ENCODE assay signal across 8 cellular contexts in genomic region chr7:27096756-27097514, GRCh38. TPM values are rescaled to one million over a fixed set of nuclear protein-coding genes. Genes with fewer than 3 reads are reported as not detected.
DNase-seq lines count a peak whose midpoint lies in the region; ATAC-seq and TF ChIP-seq lines count a peak whose summit lies in the region.

No MANE protein-coding gene starts in this region.

- no peaks in the 10 kb centered on the region for H3K4me1 ChIP-seq in right lobe of liver
- H3K4me1 ChIP-seq in tibial artery: peaks cover 0 to 23% (median 18%) of the 10 kb centered on the region in 4 donors

- peak overlapping the region; percentile 68 for H3K4me3 ChIP-seq in brain microvascular endothelial cell (ENCODE audit: low read depth, low read length)
- H3K4me3 ChIP-seq in right lobe of liver: peak overlapping the region; percentile 51 to 58 (median 52)
- peak overlapping the region; percentile 80 to 83 for H3K4me3 ChIP-seq in tibial artery

- no peaks in the 10 kb centered on the region for H3K9me3 ChIP-seq in right lobe of liver
- H3K9me3 ChIP-seq in tibial artery: no peaks in the 10 kb centered on the region

- peak; percentile 94 for DNase-seq in NCI-H526 (lab: John Stamatoyannopoulos, UW)
- no peak for DNase-seq in NCI-H526 treated with DMSO at 0.1 percent for 48 hours (lab: John Stamatoyannopoulos, UW)
- peak; percentile 34 for DNase-seq in NAMALWA (ENCODE audit: low spot score)
- no peak for DNase-seq in brain microvascular endothelial cell
- DNase-seq in right lobe of liver: peak in 1 of 3 donors; percentile 41
- no peak for DNase-seq in tibial artery
- DNase-seq in putamen (ENCODE audit: low spot score): no peak

- TF ChIP-seq POLR2A in right lobe of liver (IDR thresholded peaks at IDR 0.05): peak; percentile 11

- ATAC-seq in right lobe of liver: peak; percentile 40 to 65 (median 46)
- ATAC-seq in HG03196 (IDR thresholded peaks at IDR 0.05; ENCODE audit: unreplicated experiment): no peak

- H3K27me3 ChIP-seq in brain microvascular endothelial cell (replicated peaks) (peaks cover 97% of the 10 kb centered on the region), right lobe of liver (peaks cover 0 to 22% of the 10 kb centered on the region in 2 donors), tibial artery (no peaks in the 10 kb centered on the region)

- no peak overlapping the region for H3K27ac ChIP-seq in brain microvascular endothelial cell
- peak overlapping the region; percentile 79 to 94 (median 80) for H3K27ac ChIP-seq in right lobe of liver
- peak overlapping the region; percentile 80 to 81 for H3K27ac ChIP-seq in tibial artery

- TF ChIP-seq CTCF in brain microvascular endothelial cell (IDR thresholded peaks at IDR 0.05; ENCODE audit: low read depth, low read length, missing control alignments): no peak
- no peak for TF ChIP-seq CTCF in right lobe of liver (IDR thresholded peaks at IDR 0.05)
- TF ChIP-seq CTCF in tibial artery (IDR thresholded peaks at IDR 0.05): no peak

- WGBS in right lobe of liver (ENCODE audit: insufficient coverage, low coverage, low lambda C conversion rate, missing lambda C conversion rate): 7% methylated on average over 22 of the region's 41 CpGs

- no peaks in the 10 kb centered on the region for H3K36me3 ChIP-seq in brain microvascular endothelial cell (replicated peaks)
- H3K36me3 ChIP-seq in right lobe of liver: no peaks in the 10 kb centered on the region
- H3K36me3 ChIP-seq in tibial artery: no peaks in the 10 kb centered on the region

- intact Hi-C loops in right lobe of liver (cut with DNase I): loop anchor here in 1 of 2 donors (10.0 kb wide), 1 partner anchor 68 kb away; the partner anchor contains the start of gene HOXA9
- intact Hi-C loops in tibial artery (cut with DNase I; ENCODE audit: low total_unique reads): loop anchor here (5.0 to 10.0 kb wide), 2 partner anchors 45 to 1232 kb away; partner anchors contain the start of gene HOXA5

- in situ Hi-C loops in brain microvascular endothelial cell (cut with HindIII; ENCODE audit: low pct_ligation_motif_present, low sequenced_read_pairs): no loop called here

RNA-seq across cellular contexts. Expression of gene HOXA1, which starts 1.1 kb away (rescaled TPM):
- under 1 TPM in 5 of 6 experiments, not detected in 1; 0.09 to 0.31 (median 0.17) TPM for total RNA-seq in right lobe of liver

RNA-seq across cellular contexts. Expression of gene HOXA2, which starts 5.5 kb away (rescaled TPM):
- under 1 TPM in 3 of 6 experiments, not detected in 3; 0.16 to 0.19 (median 0.17) TPM for total RNA-seq in right lobe of liver

RNA-seq across cellular contexts. Expression of gene HOXA4, which starts 33.6 kb away (rescaled TPM):
- total RNA-seq in right lobe of liver: 1 to 10 TPM in 1 of 6 experiments, under 1 TPM in 4, not detected in 1; 0.55 to 1.6 (median 0.75) TPM

RNA-seq across cellular contexts. Expression of gene HOXA5, which starts 46.5 kb away (rescaled TPM):
- 1 to 10 TPM in 2 of 6 experiments, under 1 TPM in 4; 0.18 to 1.5 (median 0.65) TPM for total RNA-seq in right lobe of liver

RNA-seq across cellular contexts. Expression of gene HOXA6, which starts 50.6 kb away (rescaled TPM):
- not detected for total RNA-seq in right lobe of liver

Comparison
In these comparisons a context has a peak if more than half of its experiments do, and no peak if none do; other contexts are left out.
1. DNase-seq: peak in NCI-H526 (2 of 2) and NAMALWA (single experiment); none in NCI-H526 treated with DMSO at 0.1 percent for 48 hours (single experiment), brain microvascular endothelial cell (single experiment), tibial artery (0 of 2) and putamen (single experiment).
2. Peak in every context shown above with its lines, with median percentiles within 50 percentile points of each other: H3K4me3 ChIP-seq.